ENCODE assay signal across 11 cellular contexts in genomic region chr9:68416891-68417570, GRCh38.
DNase-seq lines count a peak whose midpoint lies in the region; ATAC-seq, FAIRE-seq and TF ChIP-seq lines count a peak whose summit lies in the region.
"Had no signal": no experiment of that assay in that cellular context is flagged by ENCODE, and none has a peak within 500 bp of the region (broad histone marks: within the 10 kb centered on the region; RNA-seq: fewer than 3 reads in every experiment).

No MANE protein-coding gene starts in this region.

- no peak overlapping the region for H3K27ac Mint-ChIP-seq in WTC11

- H3K9me3 ChIP-seq in muscle layer of colon (ENCODE audit: low read length): no peaks in the 10 kb centered on the region
- H3K9me3 ChIP-seq: pancreas had no signal

- H3K4me3 Mint-ChIP-seq in WTC11: no peak overlapping the region

- H3K4me1 Mint-ChIP-seq in WTC11: peaks cover 4% of the 10 kb centered on the region; the same call in 1 of the 2 replicates

- no peak for FAIRE-seq in GM12892 (lab: Jason Lieb, UNC)
- FAIRE-seq: pancreas had no signal

- CTCF ChIA-PET in WTC11 (lab: Charles Lee): interaction anchor here (0.5 to 2.4 kb wide), 29 partner anchors 10 to 618 kb away, joined by 3 to 27 read pairs (median 4); partner anchors contain the start of genes FXN and TMEM252

- peak; percentile 37 for TF ChIP-seq CTCF in HL-60 (IDR thresholded peaks at IDR 0.05; ENCODE audit: insufficient read depth, low read length)
- no peak for TF ChIP-seq CTCF in WTC11 (IDR thresholded peaks at IDR 0.05)

- H3K4me3 ChIP-seq in HL-60 (replicated peaks; ENCODE audit: insufficient read depth, low read length) (no peak overlapping the region), muscle layer of colon (ENCODE audit: low read depth in 1 of 2, low read length in 2 of 2) (no peak overlapping the region)
- H3K4me3 ChIP-seq: pancreas had no signal

- peaks cover 44% of the 10 kb centered on the region for H3K4me1 ChIP-seq in muscle layer of colon (ENCODE audit: insufficient read depth, low read length)
- H3K4me1 ChIP-seq: pancreas had no signal

- H3K36me3 Mint-ChIP-seq in WTC11: no peaks in the 10 kb centered on the region

- peak; percentile 15 for DNase-seq in EL
- peak in 1 of 2 experiments; percentile 32 for DNase-seq in HL-60 (ENCODE audit: low read depth in 1 of 2, low spot score in 1 of 2)
- DNase-seq in WTC11 (ENCODE audit: low spot score): peak; percentile 16
- no peak for DNase-seq in GM12892 (ENCODE audit: insufficient read length)
- DNase-seq: activated CD4-positive, alpha-beta T cell treated with anti-CD3 and anti-CD28 coated beads for 48 hours; anterior cingulate cortex; NCI-H2081 treated with DMSO at 0.1 percent for 48 hours; pancreas had no signal

- peaks cover 27% of the 10 kb centered on the region for H3K36me3 ChIP-seq in muscle layer of colon (ENCODE audit: insufficient read depth, low read length)
- H3K36me3 ChIP-seq: pancreas had no signal

- POLR2A ChIA-PET in WTC11 (lab: Charles Lee): no interaction called here

- no peak for TF ChIP-seq POLR2A in GM12892 (IDR thresholded peaks at IDR 0.05; ENCODE audit: low read depth, low read length)

- H3K27me3 Mint-ChIP-seq in WTC11 (ENCODE audit: low read depth): peaks cover 10% of the 10 kb centered on the region

- H3K27me3 ChIP-seq in HL-60 (ENCODE audit: insufficient read depth, poor library complexity, severe bottlenecking) (no peaks in the 10 kb centered on the region), muscle layer of colon (ENCODE audit: control insufficient read depth in 1 of 2, insufficient read depth in 2 of 2, low read length in 2 of 2) (no peaks in the 10 kb centered on the region)
- H3K27me3 ChIP-seq: pancreas had no signal

- H3K27ac ChIP-seq in HL-60 (replicated peaks) (no peak overlapping the region), muscle layer of colon (ENCODE audit: low read depth, low read length) (peak overlapping the region; percentile 59)
- H3K27ac ChIP-seq: pancreas had no signal

- ATAC-seq in WTC11 (peak; percentile 86), HG02885 (IDR thresholded peaks at IDR 0.05; ENCODE audit: poor library complexity, unreplicated experiment) (no peak), GM19023 (IDR thresholded peaks at IDR 0.05; ENCODE audit: unreplicated experiment) (no peak)

- no peak overlapping the region for H3K9ac ChIP-seq in muscle layer of colon (ENCODE audit: low read length)

- H3K9me3 Mint-ChIP-seq in WTC11: no peaks in the 10 kb centered on the region

TF ChIP-seq in WTC11, 78 proteins besides CTCF, POLR2A, EP300 and RAD21:
- no peak for TF ChIP-seq GRHL2 (CRISPR knock-in tag; IDR thresholded peaks at IDR 0.05; ENCODE audit: insufficient replicate concordance, severe bottlenecking)
- no peak for TF ChIP-seq NR1H2 (CRISPR knock-in tag; IDR thresholded peaks at IDR 0.05)
- TF ChIP-seq, protein P1, sequence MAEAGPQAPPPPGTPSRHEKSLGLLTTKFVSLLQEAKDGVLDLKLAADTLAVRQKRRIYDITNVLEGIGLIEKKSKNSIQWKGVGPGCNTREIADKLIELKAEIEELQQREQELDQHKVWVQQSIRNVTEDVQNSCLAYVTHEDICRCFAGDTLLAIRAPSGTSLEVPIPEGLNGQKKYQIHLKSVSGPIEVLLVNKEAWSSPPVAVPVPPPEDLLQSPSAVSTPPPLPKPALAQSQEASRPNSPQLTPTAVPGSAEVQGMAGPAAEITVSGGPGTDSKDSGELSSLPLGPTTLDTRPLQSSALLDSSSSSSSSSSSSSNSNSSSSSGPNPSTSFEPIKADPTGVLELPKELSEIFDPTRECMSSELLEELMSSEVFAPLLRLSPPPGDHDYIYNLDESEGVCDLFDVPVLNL (CRISPR knock-in tag; IDR thresholded peaks at IDR 0.05; ENCODE audit: borderline replicate concordance, low read depth): no peak
- TF ChIP-seq SP1 (CRISPR knock-in tag; conservative IDR thresholded peaks at IDR 0.05): no peak
- TF ChIP-seq, protein P2, sequence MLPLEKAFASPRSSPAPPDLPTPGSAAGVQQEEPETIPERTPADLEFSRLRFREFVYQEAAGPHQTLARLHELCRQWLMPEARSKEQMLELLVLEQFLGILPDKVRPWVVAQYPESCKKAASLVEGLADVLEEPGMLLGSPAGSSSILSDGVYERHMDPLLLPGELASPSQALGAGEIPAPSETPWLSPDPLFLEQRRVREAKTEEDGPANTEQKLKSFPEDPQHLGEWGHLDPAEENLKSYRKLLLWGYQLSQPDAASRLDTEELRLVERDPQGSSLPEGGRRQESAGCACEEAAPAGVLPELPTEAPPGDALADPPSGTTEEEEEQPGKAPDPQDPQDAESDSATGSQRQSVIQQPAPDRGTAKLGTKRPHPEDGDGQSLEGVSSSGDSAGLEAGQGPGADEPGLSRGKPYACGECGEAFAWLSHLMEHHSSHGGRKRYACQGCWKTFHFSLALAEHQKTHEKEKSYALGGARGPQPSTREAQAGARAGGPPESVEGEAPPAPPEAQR (CRISPR knock-in tag; IDR thresholded peaks at IDR 0.05): no peak
- TF ChIP-seq, protein P3, sequence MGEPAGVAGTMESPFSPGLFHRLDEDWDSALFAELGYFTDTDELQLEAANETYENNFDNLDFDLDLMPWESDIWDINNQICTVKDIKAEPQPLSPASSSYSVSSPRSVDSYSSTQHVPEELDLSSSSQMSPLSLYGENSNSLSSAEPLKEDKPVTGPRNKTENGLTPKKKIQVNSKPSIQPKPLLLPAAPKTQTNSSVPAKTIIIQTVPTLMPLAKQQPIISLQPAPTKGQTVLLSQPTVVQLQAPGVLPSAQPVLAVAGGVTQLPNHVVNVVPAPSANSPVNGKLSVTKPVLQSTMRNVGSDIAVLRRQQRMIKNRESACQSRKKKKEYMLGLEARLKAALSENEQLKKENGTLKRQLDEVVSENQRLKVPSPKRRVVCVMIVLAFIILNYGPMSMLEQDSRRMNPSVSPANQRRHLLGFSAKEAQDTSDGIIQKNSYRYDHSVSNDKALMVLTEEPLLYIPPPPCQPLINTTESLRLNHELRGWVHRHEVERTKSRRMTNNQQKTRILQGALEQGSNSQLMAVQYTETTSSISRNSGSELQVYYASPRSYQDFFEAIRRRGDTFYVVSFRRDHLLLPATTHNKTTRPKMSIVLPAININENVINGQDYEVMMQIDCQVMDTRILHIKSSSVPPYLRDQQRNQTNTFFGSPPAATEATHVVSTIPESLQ (CRISPR knock-in tag; IDR thresholded peaks at IDR 0.05): no peak
- TF ChIP-seq ZNF121 (CRISPR knock-in tag; IDR thresholded peaks at IDR 0.05): no peak
- TF ChIP-seq, protein P4, sequence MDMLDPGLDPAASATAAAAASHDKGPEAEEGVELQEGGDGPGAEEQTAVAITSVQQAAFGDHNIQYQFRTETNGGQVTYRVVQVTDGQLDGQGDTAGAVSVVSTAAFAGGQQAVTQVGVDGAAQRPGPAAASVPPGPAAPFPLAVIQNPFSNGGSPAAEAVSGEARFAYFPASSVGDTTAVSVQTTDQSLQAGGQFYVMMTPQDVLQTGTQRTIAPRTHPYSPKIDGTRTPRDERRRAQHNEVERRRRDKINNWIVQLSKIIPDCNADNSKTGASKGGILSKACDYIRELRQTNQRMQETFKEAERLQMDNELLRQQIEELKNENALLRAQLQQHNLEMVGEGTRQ (CRISPR knock-in tag; IDR thresholded peaks at IDR 0.05): no peak
- no peak for TF ChIP-seq FOXJ3 (CRISPR knock-in tag; IDR thresholded peaks at IDR 0.05; ENCODE audit: borderline replicate concordance)
- TF ChIP-seq GTF2I (CRISPR knock-in tag; conservative IDR thresholded peaks at IDR 0.05): no peak
- no peak for TF ChIP-seq JAZF1 (CRISPR knock-in tag; IDR thresholded peaks at IDR 0.05)
- TF ChIP-seq ZNF232 (CRISPR knock-in tag; IDR thresholded peaks at IDR 0.05): no peak
- TF ChIP-seq ZNF423 (CRISPR knock-in tag; IDR thresholded peaks at IDR 0.05): no peak
